In the genomic region with DNA sequence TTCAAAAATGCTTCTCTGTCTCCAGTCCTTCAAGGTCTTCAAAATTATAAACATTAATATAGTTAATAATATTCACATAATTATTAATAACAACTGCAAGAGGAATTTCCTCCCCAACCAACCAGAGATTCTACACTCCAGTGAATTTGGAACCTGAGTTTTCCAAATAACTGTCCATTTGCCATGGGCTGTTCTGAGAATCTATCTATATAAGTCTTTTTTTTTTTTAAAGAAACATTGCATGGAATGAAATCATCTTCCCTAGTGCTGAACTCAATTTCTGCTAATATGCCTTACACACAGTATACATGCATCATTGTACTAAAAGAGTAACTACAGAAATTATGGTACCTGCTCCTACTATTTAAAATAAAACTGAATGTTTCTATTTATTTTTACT, we compare ENCODE assay signal across 8 cellular contexts.
DNase-seq lines count a peak whose midpoint lies in the region; ATAC-seq and TF ChIP-seq lines count a peak whose summit lies in the region.

No MANE protein-coding gene starts in this region.

- no peaks in the 10 kb centered on the region for H3K27me3 ChIP-seq in CD8-positive, alpha-beta memory T cell (ENCODE audit: insufficient read depth, low read length, poor library complexity, severe bottlenecking)
- H3K27me3 ChIP-seq in brain microvascular endothelial cell (replicated peaks) = no peaks in the 10 kb centered on the region

- CTCF ChIA-PET in CD8-positive, alpha-beta memory T cell (lab: Charles Lee) = no interaction called here

- TF ChIP-seq CTCF in brain microvascular endothelial cell (IDR thresholded peaks at IDR 0.05; ENCODE audit: low read depth, low read length, missing control alignments) = no peak

- H3K4me3 ChIP-seq in CD8-positive, alpha-beta memory T cell (ENCODE audit: low read length) = no peak overlapping the region
- H3K4me3 ChIP-seq in brain microvascular endothelial cell (ENCODE audit: low read depth, low read length) = no peak overlapping the region

- intact Hi-C loops in left ventricle myocardium superior (cut with micrococcal nuclease) = no loop called here

- H3K4me3 Mint-ChIP-seq in CD8-positive, alpha-beta memory T cell = peak overlapping the region; percentile 41 to 79 (median 73)

- H3K36me3 Mint-ChIP-seq in CD8-positive, alpha-beta memory T cell = peaks cover 0 to 9% (median 2%) of the 10 kb centered on the region in 3 donors

- POLR2A ChIA-PET in CD8-positive, alpha-beta memory T cell (lab: Charles Lee) = interaction anchor here (1.0 kb wide), 1 partner anchor 58 kb away, joined by 5 read pairs; no protein-coding TSS in a partner anchor

- H3K27ac Mint-ChIP-seq in CD8-positive, alpha-beta memory T cell = peak overlapping the region in 7 of 8 donors; percentile 23 to 89 (median 70)

- peaks cover 70% of the 10 kb centered on the region for H3K4me1 ChIP-seq in CD8-positive, alpha-beta memory T cell (ENCODE audit: insufficient read depth, low read length)

- no peak overlapping the region for H3K27ac ChIP-seq in CD8-positive, alpha-beta memory T cell (ENCODE audit: low read depth, low read length)
- H3K27ac ChIP-seq in brain microvascular endothelial cell = peak overlapping the region; percentile 7

- H3K27me3 Mint-ChIP-seq in CD8-positive, alpha-beta memory T cell = peaks cover 0 to 1% of the 10 kb centered on the region in 2 donors

- no peak for DNase-seq in CD8-positive, alpha-beta memory T cell
- DNase-seq in brain microvascular endothelial cell (no peak), NCI-H1436 (lab: John Stamatoyannopoulos, UW) (no peak), NCI-H446 (lab: John Stamatoyannopoulos, UW) (no peak), left ventricle myocardium superior (no peak), NCI-H524 (lab: John Stamatoyannopoulos, UW) (no peak)

- ATAC-seq in GM21360 (IDR thresholded peaks at IDR 0.05; ENCODE audit: unreplicated experiment) (peak; percentile 11), HG03175 (IDR thresholded peaks at IDR 0.05; ENCODE audit: unreplicated experiment) (peak; percentile 22), left ventricle myocardium superior (no peak)

- H3K9me3 Mint-ChIP-seq in CD8-positive, alpha-beta memory T cell = no peaks in the 10 kb centered on the region

- in situ Hi-C loops in brain microvascular endothelial cell (cut with HindIII; ENCODE audit: low pct_ligation_motif_present, low sequenced_read_pairs) = no loop called here

- H3K9me3 ChIP-seq in CD8-positive, alpha-beta memory T cell (ENCODE audit: low read length) = no peaks in the 10 kb centered on the region

- no peaks in the 10 kb centered on the region for H3K36me3 ChIP-seq in CD8-positive, alpha-beta memory T cell (ENCODE audit: insufficient read depth, low read length)
- H3K36me3 ChIP-seq in brain microvascular endothelial cell (replicated peaks) = no peaks in the 10 kb centered on the region

- H3K4me1 Mint-ChIP-seq in CD8-positive, alpha-beta memory T cell = peaks cover 83 to 90% (median 88%) of the 10 kb centered on the region in 3 donors
